8 cellular contexts compared by ENCODE assay signal in the genomic region with DNA sequence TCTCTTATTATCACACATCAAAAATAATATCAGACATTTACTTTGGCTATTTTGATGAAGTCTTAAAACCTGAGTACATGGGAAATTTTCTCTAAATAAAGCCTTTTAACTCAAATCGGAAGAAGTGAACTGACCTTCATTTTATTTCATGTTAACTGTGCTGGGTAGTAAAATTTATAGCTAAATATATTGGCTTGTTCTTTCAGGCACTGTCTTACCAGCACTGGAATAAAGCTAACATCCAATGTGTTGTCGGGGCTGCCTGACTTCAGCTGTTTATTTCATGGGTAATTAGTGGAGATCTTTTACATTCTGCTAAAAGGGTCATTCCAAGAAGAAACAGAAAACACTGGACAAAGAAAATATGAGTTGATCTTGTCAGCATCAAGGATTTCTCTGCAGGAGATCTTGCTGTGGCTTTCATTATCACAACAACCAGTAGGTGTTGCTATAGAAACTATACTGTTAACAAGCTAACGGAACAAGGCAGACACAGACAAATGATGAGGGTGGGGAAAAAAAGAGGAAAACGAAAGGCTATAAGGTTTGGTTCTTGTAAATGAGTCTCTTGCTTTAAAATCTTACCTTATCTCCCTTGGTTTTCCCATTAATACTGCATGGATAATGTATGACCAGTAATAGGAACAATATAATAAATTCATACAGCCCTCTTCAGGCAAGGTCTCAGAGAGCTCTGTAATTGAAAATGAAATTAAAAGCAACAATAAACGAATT.
A peak's percentile ranks its signal among the peaks of the same experiment; 100 is the strongest.
DNase-seq lines count a peak whose midpoint lies in the region; ATAC-seq, FAIRE-seq and TF ChIP-seq lines count a peak whose summit lies in the region.

No MANE protein-coding gene starts in this region.

- TF ChIP-seq CTCF in OCI-LY3 (IDR thresholded peaks at IDR 0.05; ENCODE audit: low read depth, low read length) (peak; percentile 39), fibroblast of lung (conservative IDR thresholded peaks at IDR 0.05 in 1 of 2, IDR thresholded peaks at IDR 0.05 in 1 of 2; ENCODE audit: low read depth in 1 of 2, low read length in 2 of 2) (peak in 1 of 2 donors; percentile 31), kidney (IDR thresholded peaks at IDR 0.05; ENCODE audit: borderline replicate concordance, extremely low read depth, insufficient read depth) (no peak)

- H3K79me2 ChIP-seq in OCI-LY3 (ENCODE audit: low read length) (no peaks in the 10 kb centered on the region), fibroblast of lung (ENCODE audit: control insufficient read depth, insufficient read depth, low read length) (no peaks in the 10 kb centered on the region)

- peak overlapping the region; percentile 64 for H3K4me3 ChIP-seq in OCI-LY3 (ENCODE audit: low read length)
- H3K4me3 ChIP-seq in fibroblast of lung (replicated peaks in 1 of 4; ENCODE audit: control extremely low read depth in 1 of 4, insufficient read depth in 1 of 4, low read depth in 3 of 4, low read length in 4 of 4): peak overlapping the region; percentile 18 to 46 (median 26)
- H3K4me3 ChIP-seq in kidney (ENCODE audit: low read length in 2 of 2): no peak overlapping the region

- H3K4me2 ChIP-seq in OCI-LY3 (ENCODE audit: low read length): peak overlapping the region; percentile 74
- peak overlapping the region; percentile 78 for H3K4me2 ChIP-seq in fibroblast of lung (ENCODE audit: extremely low read depth, insufficient read depth, low read length)

- DNase-seq in DMS153 treated with DMSO at 0.1 percent for 48 hours (lab: John Stamatoyannopoulos, UW; ENCODE audit: unreplicated experiment) (peak; percentile 29), fibroblast of lung (ENCODE audit: low read depth in 2 of 2) (peak; percentile 63 to 72), kidney (no peak)
- no peak for DNase-seq in stimulated activated CD4-positive, alpha-beta T cell treated with anti-CD3 and anti-CD28 coated beads, Interleukin-4, amount 100 ng/mL, for 4 hours
- DNase-seq in activated CD4-positive, alpha-beta T cell treated with anti-CD3 and anti-CD28 coated beads, Interleukin-2, amount 50 U/mL, for 48 hours: no peak

- no peaks in the 10 kb centered on the region for H3K36me3 ChIP-seq in OCI-LY3 (replicated peaks; ENCODE audit: low read depth, low read length)
- H3K36me3 ChIP-seq in fibroblast of lung (ENCODE audit: control insufficient read depth, insufficient read depth, low read length): no peaks in the 10 kb centered on the region
- no peaks in the 10 kb centered on the region for H3K36me3 ChIP-seq in kidney (ENCODE audit: control insufficient read depth in 1 of 2, insufficient read depth in 2 of 2, low read length in 2 of 2)

- H4K20me1 ChIP-seq in OCI-LY3 (ENCODE audit: insufficient read depth, low read length) (no peaks in the 10 kb centered on the region), fibroblast of lung (ENCODE audit: control insufficient read depth, extremely low read depth, insufficient read depth, low read length) (no peaks in the 10 kb centered on the region)

- H3K4me1 ChIP-seq in OCI-LY3 (ENCODE audit: low read length) (peaks cover 12% of the 10 kb centered on the region), fibroblast of lung (ENCODE audit: control insufficient read depth, extremely low read depth, insufficient read depth, low read length) (no peaks in the 10 kb centered on the region), kidney (ENCODE audit: control insufficient read depth in 1 of 2, insufficient read depth in 1 of 2, low read depth in 1 of 2, low read length in 2 of 2) (no peaks in the 10 kb centered on the region)

- H3K9me3 ChIP-seq in OCI-LY3 (ENCODE audit: insufficient read depth, low read length) (no peaks in the 10 kb centered on the region), fibroblast of lung (ENCODE audit: control insufficient read depth, insufficient read depth, low read depth, low read length) (no peaks in the 10 kb centered on the region), kidney (ENCODE audit: control insufficient read depth in 1 of 2, low read length in 2 of 2) (no peaks in the 10 kb centered on the region)

- peak; percentile 90 for ATAC-seq in GM19468 (IDR thresholded peaks at IDR 0.05; ENCODE audit: extremely low read depth, unreplicated experiment)
- ATAC-seq in HG03442 (IDR thresholded peaks at IDR 0.05; ENCODE audit: unreplicated experiment): peak; percentile 91

- H2AFZ ChIP-seq in OCI-LY3 (ENCODE audit: low read depth, low read length): peak overlapping the region; percentile 77
- H2AFZ ChIP-seq in fibroblast of lung (ENCODE audit: low read length): peak overlapping the region; percentile 63

- intact Hi-C loops in kidney (cut with DNase I): no loop called here

- H3K27me3 ChIP-seq in OCI-LY3 (ENCODE audit: low read depth, low read length): no peaks in the 10 kb centered on the region
- no peaks in the 10 kb centered on the region for H3K27me3 ChIP-seq in fibroblast of lung (ENCODE audit: control insufficient read depth, insufficient read depth, low read length)

- FAIRE-seq in kidney (lab: Jason Lieb, UNC): no peak

- H3K9ac ChIP-seq in OCI-LY3 (ENCODE audit: low read length) (peak overlapping the region; percentile 24; the same call in 1 of the 2 replicates), fibroblast of lung (ENCODE audit: insufficient read depth, low read length) (no peak overlapping the region), kidney (ENCODE audit: low read length in 2 of 2) (no peak overlapping the region)

- H3K27ac ChIP-seq in OCI-LY3 (ENCODE audit: low read length) (no peak overlapping the region), fibroblast of lung (ENCODE audit: insufficient read depth, low read length) (peak overlapping the region; percentile 7), kidney (ENCODE audit: low read depth in 2 of 2, low read length in 2 of 2) (no peak overlapping the region)

Comparison
In these comparisons a context has a peak if more than half of its experiments do, and no peak if none do; other contexts are left out.
1. DNase-seq: peak in DMS153 treated with DMSO at 0.1 percent for 48 hours (single experiment) and fibroblast of lung (2 of 2); none in stimulated activated CD4-positive, alpha-beta T cell treated with anti-CD3 and anti-CD28 coated beads, Interleukin-4, amount 100 ng/mL, for 4 hours (0 of 2), kidney (single experiment) and activated CD4-positive, alpha-beta T cell treated with anti-CD3 and anti-CD28 coated beads, Interleukin-2, amount 50 U/mL, for 48 hours (0 of 2).
2. H3K4me3 ChIP-seq: peak in OCI-LY3 (single experiment) and fibroblast of lung (4 of 4); none in kidney (0 of 2).